Comparison of ENCODE assay signal across 8 cellular contexts in the genomic region with DNA sequence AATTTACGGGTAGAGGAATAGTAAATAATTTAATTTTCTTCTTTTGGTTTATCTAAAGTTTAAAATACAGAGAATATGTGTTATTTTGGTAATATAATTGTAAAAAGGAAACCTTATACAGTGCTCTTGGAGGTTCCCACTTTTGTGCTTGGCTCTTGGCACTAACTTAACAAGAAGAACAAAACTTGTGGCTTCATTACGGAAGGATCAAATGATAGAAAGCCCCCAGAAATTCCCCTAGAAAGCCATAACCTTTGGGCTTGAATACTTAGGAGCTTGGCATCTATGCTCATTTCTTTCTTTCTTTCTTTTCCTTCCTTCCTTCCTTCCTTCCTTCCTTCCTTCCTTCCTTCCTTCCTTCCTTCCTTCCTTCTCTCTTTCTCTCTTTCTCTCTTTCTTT.
"Had no signal": no experiment of that assay in that cellular context is flagged by ENCODE, and none has a peak within 500 bp of the region (broad histone marks: within the 10 kb centered on the region; RNA-seq: fewer than 3 reads in every experiment).

No MANE protein-coding gene starts in this region.

- H3K27ac ChIP-seq: GM23248 had no signal

- H3K4me1 ChIP-seq: HAP-1 had no signal

- H3K4me3 ChIP-seq: GM23248, HAP-1, K562 had no signal

- H3K9me3 ChIP-seq: HAP-1 had no signal

- DNase-seq: GM23248, GOT3, H7, IMR-90, KG1 had no signal

- ATAC-seq: HCT116, K562 had no signal

- H3K36me3 ChIP-seq: HAP-1 had no signal
